Comparison of ENCODE assay signal across 1 cellular context in genomic region chr12:57530396-57531142, GRCh38.
TF ChIP-seq lines count a peak whose summit lies in the region.

No MANE protein-coding gene starts in this region.

TF ChIP-seq in GM12878, 131 proteins besides CTCF, POLR2A, EP300 and RAD21:
- TF ChIP-seq CHD2 (IDR thresholded peaks at IDR 0.05; ENCODE audit: borderline replicate concordance, low read depth, low read length) (no peak), EED (IDR thresholded peaks at IDR 0.05; ENCODE audit: low read depth) (no peak), ZNF207 (IDR thresholded peaks at IDR 0.05; ENCODE audit: borderline replicate concordance) (no peak), SIX5 (IDR thresholded peaks at IDR 0.05; ENCODE audit: low read depth, low read length, severe bottlenecking) (no peak), ATF7 (IDR thresholded peaks at IDR 0.05; ENCODE audit: low read depth) (no peak), HDAC6 (IDR thresholded peaks at IDR 0.05; ENCODE audit: unreplicated experiment) (no peak), NBN (IDR thresholded peaks at IDR 0.05) (no peak), BMI1 (IDR thresholded peaks at IDR 0.05; ENCODE audit: borderline replicate concordance) (no peak), IKZF2 (IDR thresholded peaks at IDR 0.05) (no peak), HDGF (IDR thresholded peaks at IDR 0.05) (no peak), WRNIP1 (IDR thresholded peaks at IDR 0.05; ENCODE audit: borderline replicate concordance, low read depth, low read length) (no peak)
